8 cellular contexts compared by ENCODE assay signal in genomic region chr6:170583736-170584180, GRCh38. TPM values are rescaled to one million over a fixed set of nuclear protein-coding genes. Genes with fewer than 3 reads are reported as not detected.
A peak's percentile ranks its signal among the peaks of the same experiment; 100 is the strongest.
DNase-seq lines count a peak whose midpoint lies in the region; ATAC-seq and TF ChIP-seq lines count a peak whose summit lies in the region.

No MANE protein-coding gene starts in this region.

- peak overlapping the region; percentile 83 for H3K27ac ChIP-seq in effector memory CD4-positive, alpha-beta T cell (ENCODE audit: insufficient read depth, low read length, poor library complexity, severe bottlenecking)

- peak overlapping the region; percentile 84 for H3K4me3 ChIP-seq in effector memory CD4-positive, alpha-beta T cell (ENCODE audit: insufficient read depth, low read depth, low read length, poor library complexity, severe bottlenecking)

- H3K4me1 ChIP-seq in effector memory CD4-positive, alpha-beta T cell (ENCODE audit: control insufficient read depth, insufficient read depth, low read length, poor library complexity, severe bottlenecking) = peaks cover 7% of the 10 kb centered on the region

- peaks cover 3% of the 10 kb centered on the region for H3K27me3 Mint-ChIP-seq in activated CD4-positive, alpha-beta T cell treated with anti-CD3 and anti-CD28 coated beads, Interleukin-2, amount 10 ng/mL, durations not matched to agents 24 days and 14 days
- peaks cover 17% of the 10 kb centered on the region for H3K27me3 Mint-ChIP-seq in neural crest cell (ENCODE audit: low read depth)

- TF ChIP-seq CTCF in neural crest cell (conservative IDR thresholded peaks at IDR 0.05) = peak; percentile 42

- ATAC-seq in GM18520 (IDR thresholded peaks at IDR 0.05; ENCODE audit: unreplicated experiment) (no peak), GM18861 (IDR thresholded peaks at IDR 0.05; ENCODE audit: unreplicated experiment) (no peak)

- no peaks in the 10 kb centered on the region for H3K9me3 ChIP-seq in effector memory CD4-positive, alpha-beta T cell (ENCODE audit: control insufficient read depth, low read length)

- peak overlapping the region; percentile 100 for H3K4me3 Mint-ChIP-seq in activated CD4-positive, alpha-beta T cell treated with anti-CD3 and anti-CD28 coated beads, Interleukin-2, amount 10 ng/mL, durations not matched to agents 24 days and 14 days
- peak overlapping the region; percentile 97 for H3K4me3 Mint-ChIP-seq in neural crest cell

- H3K27ac Mint-ChIP-seq in activated CD4-positive, alpha-beta T cell treated with anti-CD3 and anti-CD28 coated beads, Interleukin-2, amount 10 ng/mL, durations not matched to agents 24 days and 14 days = peak overlapping the region; percentile 97
- H3K27ac Mint-ChIP-seq in neural crest cell (ENCODE audit: unreplicated experiment) = peak overlapping the region; percentile 75

- no peaks in the 10 kb centered on the region for H3K9me3 Mint-ChIP-seq in activated CD4-positive, alpha-beta T cell treated with anti-CD3 and anti-CD28 coated beads, Interleukin-2, amount 10 ng/mL, durations not matched to agents 24 days and 14 days
- H3K9me3 Mint-ChIP-seq in neural crest cell = no peaks in the 10 kb centered on the region

- H3K36me3 Mint-ChIP-seq in activated CD4-positive, alpha-beta T cell treated with anti-CD3 and anti-CD28 coated beads, Interleukin-2, amount 10 ng/mL, durations not matched to agents 24 days and 14 days (ENCODE audit: low read depth) = peaks cover 44% of the 10 kb centered on the region
- H3K36me3 Mint-ChIP-seq in neural crest cell (ENCODE audit: low read depth) = peaks cover 12% of the 10 kb centered on the region

- no peak for DNase-seq in activated CD4-positive, alpha-beta T cell treated with anti-CD3 and anti-CD28 coated beads, Interleukin-2, amount 10 ng/mL, durations not matched to agents 24 days and 14 days
- no peak for DNase-seq in activated CD4-positive, alpha-beta T cell treated with anti-CD3 and anti-CD28 coated beads, Interleukin-2, amount 50 U/mL, for 48 hours
- DNase-seq in NCI-H1694 (lab: John Stamatoyannopoulos, UW) (peak; percentile 21), neural crest cell (ENCODE audit: low read depth, low spot score) (no peak), NCI-H1930 (lab: John Stamatoyannopoulos, UW) (no peak)
- no peak for DNase-seq in effector memory CD4-positive, alpha-beta T cell

- H3K4me1 Mint-ChIP-seq in activated CD4-positive, alpha-beta T cell treated with anti-CD3 and anti-CD28 coated beads, Interleukin-2, amount 10 ng/mL, durations not matched to agents 24 days and 14 days = peaks cover 25% of the 10 kb centered on the region
- H3K4me1 Mint-ChIP-seq in neural crest cell = peaks cover 22% of the 10 kb centered on the region

- H3K27me3 ChIP-seq in effector memory CD4-positive, alpha-beta T cell (replicated peaks; ENCODE audit: control insufficient read depth, insufficient read depth, low read length, poor library complexity, severe bottlenecking) = no peaks in the 10 kb centered on the region

- H3K36me3 ChIP-seq in effector memory CD4-positive, alpha-beta T cell (ENCODE audit: control insufficient read depth, insufficient read depth, low read length) = peaks cover 21% of the 10 kb centered on the region

- intact Hi-C loops in activated CD4-positive, alpha-beta T cell treated with anti-CD3 and anti-CD28 coated beads, Interleukin-2, amount 10 ng/mL, durations not matched to agents 24 days and 14 days (cut with micrococcal nuclease) = loop anchor here (1.0 to 5.0 kb wide), 5 partner anchors 15 to 881 kb away; partner anchors contain the start of genes C6orf120, DYNLT2, ERMARD and FAM120B

RNA-seq across cellular contexts. Expression of gene PDCD2, which starts 0.7 kb away (rescaled TPM):
- total RNA-seq in activated CD4-positive, alpha-beta T cell treated with anti-CD3 and anti-CD28 coated beads, Interleukin-2, amount 10 ng/mL, durations not matched to agents 24 days and 14 days = 138 and 139 TPM in 2 replicates
- 72.9 and 73.3 TPM in 2 replicates for total RNA-seq in neural crest cell

RNA-seq across cellular contexts. Expression of gene TBP, which starts 29.6 kb away (rescaled TPM):
- total RNA-seq in activated CD4-positive, alpha-beta T cell treated with anti-CD3 and anti-CD28 coated beads, Interleukin-2, amount 10 ng/mL, durations not matched to agents 24 days and 14 days = 28.4 and 29.2 TPM in 2 replicates
- total RNA-seq in neural crest cell = 22.1 and 26.3 TPM in 2 replicates

RNA-seq across cellular contexts. Expression of gene PSMB1, which starts 30.7 kb away (rescaled TPM):
- total RNA-seq in activated CD4-positive, alpha-beta T cell treated with anti-CD3 and anti-CD28 coated beads, Interleukin-2, amount 10 ng/mL, durations not matched to agents 24 days and 14 days = 288 TPM in 2 replicates
- total RNA-seq in neural crest cell = 174 and 175 TPM in 2 replicates
